23 cellular contexts compared by ENCODE assay signal in genomic region chr11:130721282-130721681, GRCh38.
DNase-seq lines count a peak whose midpoint lies in the region; ATAC-seq and TF ChIP-seq lines count a peak whose summit lies in the region.
"Had no signal": no experiment of that assay in that cellular context is flagged by ENCODE, and none has a peak within 500 bp of the region (broad histone marks: within the 10 kb centered on the region; RNA-seq: fewer than 3 reads in every experiment).

No MANE protein-coding gene starts in this region.

- H3K27ac Mint-ChIP-seq in CD8-positive, alpha-beta memory T cell, result no peak overlapping the region
- H3K27ac Mint-ChIP-seq: CD14-positive monocyte; CD4-positive, alpha-beta T cell; HFFc6 had no signal

- H2AK5ac ChIP-seq in mesenchymal stem cell (ENCODE audit: low read length, severe bottlenecking), result peak overlapping the region; percentile 54

- H4K8ac ChIP-seq in mesenchymal stem cell (ENCODE audit: low read length), result no peak overlapping the region

- no peak overlapping the region for H3K14ac ChIP-seq in mesenchymal stem cell (ENCODE audit: low read length in 2 of 2)

- CTCF ChIA-PET in PC-3 (lab: Charles Lee), result no interaction called here
- CTCF ChIA-PET in CD8-positive, alpha-beta memory T cell (lab: Charles Lee), result interaction anchor here (1.3 kb wide), 1 partner anchor 62 kb away, joined by 3 read pairs; no protein-coding TSS in a partner anchor

- H3K27ac ChIP-seq in PC-3 (ENCODE audit: low read length), result peak overlapping the region; percentile 35
- no peak overlapping the region for H3K27ac ChIP-seq in mesenchymal stem cell (ENCODE audit: low read length, poor library complexity, severe bottlenecking)
- no peak overlapping the region for H3K27ac ChIP-seq in CD8-positive, alpha-beta memory T cell (ENCODE audit: low read depth, low read length)
- H3K27ac ChIP-seq: A549; BLaER1 treated with 17β-estradiol and CSF1 and Interleukin-3, amounts not matched to agents 10 nM and 100 nM had no signal

- H3K79me2 ChIP-seq in PC-3 (ENCODE audit: low read length), result no peaks in the 10 kb centered on the region

- no peak overlapping the region for H3K4ac ChIP-seq in mesenchymal stem cell (ENCODE audit: low read depth in 1 of 2, low read length in 2 of 2)

- no peak for DNase-seq in PC-3
- DNase-seq in ecto neural progenitor cell (ENCODE audit: low spot score), result peak; percentile 14
- no peak for DNase-seq in mesenchymal stem cell
- DNase-seq in iPS-NIHi11 (ENCODE audit: low spot score), result no peak
- no peak for DNase-seq in CD8-positive, alpha-beta memory T cell
- DNase-seq in sciatic nerve (ENCODE audit: low spot score), result no peak
- no peak for DNase-seq in stimulated activated CD4-positive, alpha-beta T cell treated with anti-CD3 and anti-CD28 coated beads, Interleukin-4, amount 100 ng/mL, for 1 hour
- DNase-seq: 8988T; ACHN; AML-193; BE2C; Calu3; CD4-positive, alpha-beta T cell; COR-L47; DMS53; DMS79 treated with DMSO at 0.1 percent for 48 hours; GF-D8; GOT3; HFFc6 had no signal

- H2AFZ ChIP-seq in PC-3 (ENCODE audit: low read length), result no peak overlapping the region
- H2AFZ ChIP-seq in mesenchymal stem cell (ENCODE audit: low read depth, low read length), result no peak overlapping the region

- intact Hi-C loops in PC-3 (cut with micrococcal nuclease), result no loop called here
- intact Hi-C loops in sciatic nerve (cut with DNase I), result no loop called here

- H3K4me1 ChIP-seq in PC-3 (ENCODE audit: insufficient read depth, low read length) (peaks cover 11% of the 10 kb centered on the region; the same call in 1 of the 2 replicates), mesenchymal stem cell (ENCODE audit: control insufficient read depth, insufficient read depth, low read depth, low read length) (peaks cover 20% of the 10 kb centered on the region)
- no peaks in the 10 kb centered on the region for H3K4me1 ChIP-seq in CD8-positive, alpha-beta memory T cell (ENCODE audit: insufficient read depth, low read length)
- H3K4me1 ChIP-seq: A549, BE2C, HAP-1 had no signal

- H2BK15ac ChIP-seq in mesenchymal stem cell (ENCODE audit: low read depth, poor library complexity, severe bottlenecking), result no peak overlapping the region

- H3K79me1 ChIP-seq in mesenchymal stem cell (replicated peaks; ENCODE audit: low read length, poor library complexity, severe bottlenecking), result no peaks in the 10 kb centered on the region

- H3K23ac ChIP-seq in mesenchymal stem cell (ENCODE audit: low read length in 2 of 2), result no peak overlapping the region

- H2BK12ac ChIP-seq in mesenchymal stem cell (ENCODE audit: low read length in 2 of 2), result no peak overlapping the region

- no peak overlapping the region for H3K4me3 Mint-ChIP-seq in CD8-positive, alpha-beta memory T cell
- H3K4me3 Mint-ChIP-seq: CD14-positive monocyte; CD4-positive, alpha-beta T cell; HFFc6 had no signal

- no peak overlapping the region for H2BK120ac ChIP-seq in mesenchymal stem cell (ENCODE audit: low read depth, low read length)

- H3K9me3 ChIP-seq in PC-3 (ENCODE audit: low read length) (no peaks in the 10 kb centered on the region), mesenchymal stem cell (ENCODE audit: control insufficient read depth, low read length) (no peaks in the 10 kb centered on the region)
- H3K9me3 ChIP-seq in CD8-positive, alpha-beta memory T cell (ENCODE audit: low read length), result no peaks in the 10 kb centered on the region
- H3K9me3 ChIP-seq: A549, BE2C, HAP-1 had no signal

- no peak overlapping the region for H4K91ac ChIP-seq in mesenchymal stem cell (ENCODE audit: low read length)

- H3K9me3 Mint-ChIP-seq in CD8-positive, alpha-beta memory T cell, result peaks cover 0 to 3% (median 0%) of the 10 kb centered on the region in 5 donors
- H3K9me3 Mint-ChIP-seq: CD4-positive, alpha-beta T cell; HFFc6 had no signal

- peaks cover 0 to 7% of the 10 kb centered on the region in 2 donors for H3K27me3 Mint-ChIP-seq in CD8-positive, alpha-beta memory T cell

- TF ChIP-seq CTCF in PC-3 (conservative IDR thresholded peaks at IDR 0.05; ENCODE audit: low read depth, low read length), result no peak

- H3K9ac ChIP-seq in PC-3 (ENCODE audit: low read length) (no peak overlapping the region), mesenchymal stem cell (ENCODE audit: low read length) (no peak overlapping the region)
- H3K9ac ChIP-seq: BLaER1 treated with 17β-estradiol and CSF1 and Interleukin-3, amounts not matched to agents 10 nM and 100 nM had no signal

- H3K27me3 ChIP-seq in PC-3 (ENCODE audit: low read length), result no peaks in the 10 kb centered on the region
- H3K27me3 ChIP-seq in mesenchymal stem cell (ENCODE audit: control insufficient read depth in 1 of 2, insufficient read depth in 1 of 2, low read length in 2 of 2), result no peaks in the 10 kb centered on the region
- H3K27me3 ChIP-seq in CD8-positive, alpha-beta memory T cell (ENCODE audit: insufficient read depth, low read length, poor library complexity, severe bottlenecking), result no peaks in the 10 kb centered on the region
- H3K27me3 ChIP-seq: BE2C; BLaER1 treated with 17β-estradiol and CSF1 and Interleukin-3, amounts not matched to agents 10 nM and 100 nM had no signal

- no peaks in the 10 kb centered on the region for H3F3A ChIP-seq in PC-3 (ENCODE audit: low read length, unreplicated experiment)

- ATAC-seq in PC-3 (no peak), sciatic nerve (no peak)
- ATAC-seq: A549 had no signal

- H3K4me3 ChIP-seq in PC-3 (ENCODE audit: low read length) (no peak overlapping the region), mesenchymal stem cell (ENCODE audit: insufficient read depth in 1 of 2, low read depth in 1 of 2, low read length in 2 of 2) (no peak overlapping the region)
- no peak overlapping the region for H3K4me3 ChIP-seq in CD8-positive, alpha-beta memory T cell (ENCODE audit: low read length)
- H3K4me3 ChIP-seq: A549; BLaER1 treated with 17β-estradiol and CSF1 and Interleukin-3, amounts not matched to agents 10 nM and 100 nM; HAP-1 had no signal

- H3K36me3 Mint-ChIP-seq in CD8-positive, alpha-beta memory T cell, result no peaks in the 10 kb centered on the region
- H3K36me3 Mint-ChIP-seq: CD14-positive monocyte had no signal

- POLR2A ChIA-PET in PC-3 (lab: Charles Lee; ENCODE audit: unreplicated experiment), result interaction anchor here (0.5 kb wide), 1 partner anchor 14 kb away, joined by 5 read pairs; no protein-coding TSS in a partner anchor
- POLR2A ChIA-PET in CD8-positive, alpha-beta memory T cell (lab: Charles Lee), result no interaction called here

- no peaks in the 10 kb centered on the region for H4K20me1 ChIP-seq in PC-3 (ENCODE audit: low read length)
- H4K20me1 ChIP-seq: BLaER1 treated with 17β-estradiol and CSF1 and Interleukin-3, amounts not matched to agents 10 nM and 100 nM had no signal

- H3K36me3 ChIP-seq in PC-3 (ENCODE audit: low read depth, low read length) (no peaks in the 10 kb centered on the region), mesenchymal stem cell (ENCODE audit: control insufficient read depth in 1 of 2, insufficient read depth in 2 of 2, low read depth in 1 of 2, low read length in 2 of 2) (no peaks in the 10 kb centered on the region)
- H3K36me3 ChIP-seq in CD8-positive, alpha-beta memory T cell (ENCODE audit: insufficient read depth, low read length), result no peaks in the 10 kb centered on the region
- H3K36me3 ChIP-seq: BE2C; BLaER1 treated with 17β-estradiol and CSF1 and Interleukin-3, amounts not matched to agents 10 nM and 100 nM; HAP-1 had no signal

- H3K4me1 Mint-ChIP-seq in CD8-positive, alpha-beta memory T cell, result no peaks in the 10 kb centered on the region
- H3K4me1 Mint-ChIP-seq: CD14-positive monocyte had no signal

- H3K4me2 ChIP-seq in PC-3 (ENCODE audit: low read length) (no peak overlapping the region), mesenchymal stem cell (ENCODE audit: low read length, poor library complexity, severe bottlenecking) (no peak overlapping the region)
- H3K4me2 ChIP-seq: A549; BLaER1 treated with 17β-estradiol and CSF1 and Interleukin-3, amounts not matched to agents 10 nM and 100 nM had no signal

- no peak overlapping the region for H2BK5ac ChIP-seq in mesenchymal stem cell (ENCODE audit: low read depth, low read length, poor library complexity, severe bottlenecking)

- BruUV-seq in PC-3 (replicated peaks; lab: Mats Ljungman, UMichigan), result no TSS peak

- WGBS in mesenchymal stem cell, result 98% methylated on average over 2 of the region's 3 CpGs

- no peaks in the 10 kb centered on the region for H3K9me2 ChIP-seq in PC-3 (replicated peaks; ENCODE audit: low read length)

- H3K18ac ChIP-seq in mesenchymal stem cell (ENCODE audit: low read depth in 1 of 2, low read length in 2 of 2), result no peak overlapping the region
